In the genomic region with DNA sequence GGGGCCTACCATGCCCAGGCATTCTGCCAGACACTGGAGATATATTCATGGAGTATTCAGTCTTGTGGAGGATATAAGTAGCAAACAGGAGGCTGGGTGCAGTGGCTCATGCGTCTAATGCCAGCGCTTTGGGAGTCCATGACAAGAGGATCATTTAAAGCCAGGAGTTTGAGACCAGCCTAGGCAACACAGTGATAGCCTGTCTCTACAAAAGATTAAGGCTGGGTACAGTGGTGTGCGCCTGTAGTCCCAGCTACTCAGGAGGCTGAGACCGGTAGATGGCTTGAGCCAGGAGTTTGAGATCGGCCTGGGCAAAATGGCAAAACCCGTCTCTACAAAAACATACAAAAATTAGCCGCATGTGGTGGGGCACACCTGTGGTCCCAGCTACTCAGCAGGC, we compare ENCODE assay signal across 1 cellular context.
TF ChIP-seq lines count a peak whose summit lies in the region.

No MANE protein-coding gene starts in this region.

TF ChIP-seq in GM23338, 12 proteins besides CTCF, POLR2A, EP300 and RAD21:
- TF ChIP-seq, protein P1, sequence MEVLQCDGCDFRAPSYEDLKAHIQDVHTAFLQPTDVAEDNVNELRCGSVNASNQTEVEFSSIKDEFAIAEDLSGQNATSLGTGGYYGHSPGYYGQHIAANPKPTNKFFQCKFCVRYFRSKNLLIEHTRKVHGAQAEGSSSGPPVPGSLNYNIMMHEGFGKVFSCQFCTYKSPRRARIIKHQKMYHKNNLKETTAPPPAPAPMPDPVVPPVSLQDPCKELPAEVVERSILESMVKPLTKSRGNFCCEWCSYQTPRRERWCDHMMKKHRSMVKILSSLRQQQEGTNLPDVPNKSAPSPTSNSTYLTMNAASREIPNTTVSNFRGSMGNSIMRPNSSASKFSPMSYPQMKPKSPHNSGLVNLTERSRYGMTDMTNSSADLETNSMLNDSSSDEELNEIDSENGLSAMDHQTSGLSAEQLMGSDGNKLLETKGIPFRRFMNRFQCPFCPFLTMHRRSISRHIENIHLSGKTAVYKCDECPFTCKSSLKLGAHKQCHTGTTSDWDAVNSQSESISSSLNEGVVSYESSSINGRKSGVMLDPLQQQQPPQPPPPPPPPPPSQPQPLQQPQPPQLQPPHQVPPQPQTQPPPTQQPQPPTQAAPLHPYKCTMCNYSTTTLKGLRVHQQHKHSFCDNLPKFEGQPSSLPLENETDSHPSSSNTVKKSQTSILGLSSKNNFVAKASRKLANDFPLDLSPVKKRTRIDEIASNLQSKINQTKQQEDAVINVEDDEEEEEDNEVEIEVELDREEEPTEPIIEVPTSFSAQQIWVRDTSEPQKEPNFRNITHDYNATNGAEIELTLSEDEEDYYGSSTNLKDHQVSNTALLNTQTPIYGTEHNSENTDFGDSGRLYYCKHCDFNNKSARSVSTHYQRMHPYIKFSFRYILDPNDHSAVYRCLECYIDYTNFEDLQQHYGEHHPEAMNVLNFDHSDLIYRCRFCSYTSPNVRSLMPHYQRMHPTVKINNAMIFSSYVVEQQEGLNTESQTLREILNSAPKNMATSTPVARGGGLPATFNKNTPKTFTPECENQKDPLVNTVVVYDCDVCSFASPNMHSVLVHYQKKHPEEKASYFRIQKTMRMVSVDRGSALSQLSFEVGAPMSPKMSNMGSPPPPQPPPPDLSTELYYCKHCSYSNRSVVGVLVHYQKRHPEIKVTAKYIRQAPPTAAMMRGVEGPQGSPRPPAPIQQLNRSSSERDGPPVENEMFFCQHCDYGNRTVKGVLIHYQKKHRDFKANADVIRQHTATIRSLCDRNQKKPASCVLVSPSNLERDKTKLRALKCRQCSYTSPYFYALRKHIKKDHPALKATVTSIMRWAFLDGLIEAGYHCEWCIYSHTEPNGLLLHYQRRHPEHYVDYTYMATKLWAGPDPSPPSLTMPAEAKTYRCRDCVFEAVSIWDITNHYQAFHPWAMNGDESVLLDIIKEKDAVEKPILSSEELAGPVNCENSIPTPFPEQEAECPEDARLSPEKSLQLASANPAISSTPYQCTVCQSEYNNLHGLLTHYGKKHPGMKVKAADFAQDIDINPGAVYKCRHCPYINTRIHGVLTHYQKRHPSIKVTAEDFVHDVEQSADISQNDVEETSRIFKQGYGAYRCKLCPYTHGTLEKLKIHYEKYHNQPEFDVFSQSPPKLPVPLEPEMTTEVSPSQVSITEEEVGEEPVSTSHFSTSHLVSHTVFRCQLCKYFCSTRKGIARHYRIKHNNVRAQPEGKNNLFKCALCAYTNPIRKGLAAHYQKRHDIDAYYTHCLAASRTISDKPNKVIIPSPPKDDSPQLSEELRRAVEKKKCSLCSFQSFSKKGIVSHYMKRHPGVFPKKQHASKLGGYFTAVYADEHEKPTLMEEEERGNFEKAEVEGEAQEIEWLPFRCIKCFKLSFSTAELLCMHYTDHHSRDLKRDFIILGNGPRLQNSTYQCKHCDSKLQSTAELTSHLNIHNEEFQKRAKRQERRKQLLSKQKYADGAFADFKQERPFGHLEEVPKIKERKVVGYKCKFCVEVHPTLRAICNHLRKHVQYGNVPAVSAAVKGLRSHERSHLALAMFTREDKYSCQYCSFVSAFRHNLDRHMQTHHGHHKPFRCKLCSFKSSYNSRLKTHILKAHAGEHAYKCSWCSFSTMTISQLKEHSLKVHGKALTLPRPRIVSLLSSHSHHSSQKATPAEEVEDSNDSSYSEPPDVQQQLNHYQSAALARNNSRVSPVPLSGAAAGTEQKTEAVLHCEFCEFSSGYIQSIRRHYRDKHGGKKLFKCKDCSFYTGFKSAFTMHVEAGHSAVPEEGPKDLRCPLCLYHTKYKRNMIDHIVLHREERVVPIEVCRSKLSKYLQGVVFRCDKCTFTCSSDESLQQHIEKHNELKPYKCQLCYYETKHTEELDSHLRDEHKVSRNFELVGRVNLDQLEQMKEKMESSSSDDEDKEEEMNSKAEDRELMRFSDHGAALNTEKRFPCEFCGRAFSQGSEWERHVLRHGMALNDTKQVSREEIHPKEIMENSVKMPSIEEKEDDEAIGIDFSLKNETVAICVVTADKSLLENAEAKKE (CRISPR knock-in tag; IDR thresholded peaks at IDR 0.05) = no peak
- no peak for TF ChIP-seq EZH2phosphoT487 (IDR thresholded peaks at IDR 0.05; ENCODE audit: unreplicated experiment)
- no peak for TF ChIP-seq JUNB (IDR thresholded peaks at IDR 0.05; ENCODE audit: unreplicated experiment)
